Comparison of ENCODE assay signal across 1 cellular context in the genomic region with DNA sequence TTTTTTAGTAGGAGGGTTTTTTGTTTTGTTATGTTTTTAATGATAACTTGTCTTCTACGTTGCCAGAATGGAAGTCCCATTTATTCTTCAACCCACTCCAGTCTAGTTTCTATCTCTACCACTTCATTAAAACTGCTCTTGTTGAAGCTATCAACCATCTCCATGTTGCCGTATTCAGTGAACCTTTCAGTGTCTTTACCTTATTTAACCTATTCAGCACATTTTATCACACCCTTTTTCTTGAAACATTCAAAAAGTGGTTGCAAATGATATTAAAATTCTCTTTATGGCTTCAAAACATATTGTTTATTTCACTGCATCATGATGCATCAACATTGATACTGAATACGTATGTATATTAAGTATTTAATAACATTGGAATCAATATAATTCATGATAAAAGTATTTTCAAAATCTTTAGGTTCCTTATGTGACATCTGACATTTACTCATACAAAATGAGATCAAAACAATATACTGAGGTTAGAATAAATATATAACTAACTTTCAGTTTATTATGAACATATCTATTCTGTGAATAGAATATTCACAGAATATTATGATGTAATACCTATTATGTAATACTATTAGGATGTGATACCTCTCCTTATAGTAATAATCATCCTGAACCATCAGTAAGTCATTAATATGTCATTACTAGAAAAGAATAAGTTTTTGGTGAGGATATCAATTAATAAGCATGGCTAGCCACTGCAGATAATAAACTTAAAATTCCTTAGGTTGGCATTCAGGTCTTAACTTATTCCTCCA.
TF ChIP-seq lines count a peak whose summit lies in the region.

No MANE protein-coding gene starts in this region.

TF ChIP-seq in K562, 482 proteins besides CTCF, POLR2A, EP300 and RAD21 (continued from another document):
- TF ChIP-seq, protein P1, sequence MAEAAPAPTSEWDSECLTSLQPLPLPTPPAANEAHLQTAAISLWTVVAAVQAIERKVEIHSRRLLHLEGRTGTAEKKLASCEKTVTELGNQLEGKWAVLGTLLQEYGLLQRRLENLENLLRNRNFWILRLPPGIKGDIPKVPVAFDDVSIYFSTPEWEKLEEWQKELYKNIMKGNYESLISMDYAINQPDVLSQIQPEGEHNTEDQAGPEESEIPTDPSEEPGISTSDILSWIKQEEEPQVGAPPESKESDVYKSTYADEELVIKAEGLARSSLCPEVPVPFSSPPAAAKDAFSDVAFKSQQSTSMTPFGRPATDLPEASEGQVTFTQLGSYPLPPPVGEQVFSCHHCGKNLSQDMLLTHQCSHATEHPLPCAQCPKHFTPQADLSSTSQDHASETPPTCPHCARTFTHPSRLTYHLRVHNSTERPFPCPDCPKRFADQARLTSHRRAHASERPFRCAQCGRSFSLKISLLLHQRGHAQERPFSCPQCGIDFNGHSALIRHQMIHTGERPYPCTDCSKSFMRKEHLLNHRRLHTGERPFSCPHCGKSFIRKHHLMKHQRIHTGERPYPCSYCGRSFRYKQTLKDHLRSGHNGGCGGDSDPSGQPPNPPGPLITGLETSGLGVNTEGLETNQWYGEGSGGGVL (CRISPR knock-in tag; IDR thresholded peaks at IDR 0.05): no peak
- TF ChIP-seq RBM15 (IDR thresholded peaks at IDR 0.05; ENCODE audit: insufficient read depth, low read length): no peak
